In genomic region chr1:183810756-183811155, GRCh38 we compare ENCODE assay signal across 16 cellular contexts. TPM values are rescaled to one million over a fixed set of nuclear protein-coding genes. Genes with fewer than 3 reads are reported as not detected.
DNase-seq lines count a peak whose midpoint lies in the region; ATAC-seq and TF ChIP-seq lines count a peak whose summit lies in the region.
"Had no signal": no experiment of that assay in that cellular context is flagged by ENCODE, and none has a peak within 500 bp of the region (broad histone marks: within the 10 kb centered on the region; RNA-seq: fewer than 3 reads in every experiment).

No MANE protein-coding gene starts in this region.

- H3K27me3 Mint-ChIP-seq in brain, result no peaks in the 10 kb centered on the region

- no peak overlapping the region for H3K23ac ChIP-seq in mesenchymal stem cell (ENCODE audit: low read length in 2 of 2)

- H4K91ac ChIP-seq in mesenchymal stem cell (ENCODE audit: low read length), result no peak overlapping the region

- no peak overlapping the region for H2BK5ac ChIP-seq in mesenchymal stem cell (ENCODE audit: low read depth, low read length, poor library complexity, severe bottlenecking)

- no peak overlapping the region for H3K9ac ChIP-seq in mesenchymal stem cell (ENCODE audit: low read length)

- DNase-seq in cardiac muscle cell (ENCODE audit: low read depth in 1 of 2, low spot score in 1 of 2) (no peak), cardiac septum (ENCODE audit: low spot score) (no peak), mesenchymal stem cell (peak; percentile 46), substantia nigra (lab: John Stamatoyannopoulos, UW) (no peak), kidney tubule cell (ENCODE audit: low spot score) (no peak)
- DNase-seq: DMS79 treated with DMSO at 0.1 percent for 48 hours, GDM1, IMR-90, NCI-H1105, NCI-H187, NCI-H526 treated with DMSO at 0.1 percent for 48 hours, SHP77 treated with DMSO at 0.1 percent for 48 hours had no signal

- H2AK5ac ChIP-seq in mesenchymal stem cell (ENCODE audit: low read length, severe bottlenecking), result no peak overlapping the region

- H3K9me3 ChIP-seq in cardiac muscle cell (ENCODE audit: low read depth), result no peaks in the 10 kb centered on the region
- no peaks in the 10 kb centered on the region for H3K9me3 ChIP-seq in mesenchymal stem cell (ENCODE audit: control insufficient read depth, low read length)

- no peak for TF ChIP-seq CTCF in cardiac muscle cell (IDR thresholded peaks at IDR 0.05; ENCODE audit: low read depth, low read length)
- no peak for TF ChIP-seq CTCF in brain (conservative IDR thresholded peaks at IDR 0.05)

- H3K27ac ChIP-seq in cardiac muscle cell (peak overlapping the region; percentile 92), mesenchymal stem cell (ENCODE audit: low read length, poor library complexity, severe bottlenecking) (no peak overlapping the region), substantia nigra (ENCODE audit: low read depth, low read length, poor library complexity, severe bottlenecking) (peak overlapping the region; percentile 6)
- H3K27ac ChIP-seq: 22Rv1 had no signal

- H3K4me3 ChIP-seq in cardiac muscle cell, result no peak overlapping the region
- peak overlapping the region in 1 of 2 experiments; percentile 1 for H3K4me3 ChIP-seq in mesenchymal stem cell (ENCODE audit: insufficient read depth in 1 of 2, low read depth in 1 of 2, low read length in 2 of 2)

- no peak overlapping the region for H3K14ac ChIP-seq in mesenchymal stem cell (ENCODE audit: low read length in 2 of 2)

- H3K4ac ChIP-seq in mesenchymal stem cell (ENCODE audit: low read depth in 1 of 2, low read length in 2 of 2), result no peak overlapping the region

- H3K36me3 ChIP-seq in cardiac muscle cell, result no peaks in the 10 kb centered on the region
- H3K36me3 ChIP-seq in mesenchymal stem cell (ENCODE audit: control insufficient read depth in 1 of 2, insufficient read depth in 2 of 2, low read depth in 1 of 2, low read length in 2 of 2), result peaks cover 0 to 20% of the 10 kb centered on the region in 2 experiments

- no peak overlapping the region for H2AFZ ChIP-seq in mesenchymal stem cell (ENCODE audit: low read depth, low read length)

- peak overlapping the region in 2 of 5 experiments; percentile 65 to 67 for H3K27ac Mint-ChIP-seq in brain

- ATAC-seq in GM18873 (IDR thresholded peaks at IDR 0.05; ENCODE audit: low FRiP score, unreplicated experiment) (no peak), HG03280 (IDR thresholded peaks at IDR 0.05; ENCODE audit: unreplicated experiment) (no peak)

- no peaks in the 10 kb centered on the region for H3K9me3 Mint-ChIP-seq in brain

- peak overlapping the region; percentile 46 to 52 for H3K18ac ChIP-seq in mesenchymal stem cell (ENCODE audit: low read depth in 1 of 2, low read length in 2 of 2)

- H3K4me1 ChIP-seq in cardiac muscle cell (ENCODE audit: low read depth), result peaks cover 55% of the 10 kb centered on the region
- peaks cover 12% of the 10 kb centered on the region for H3K4me1 ChIP-seq in mesenchymal stem cell (ENCODE audit: control insufficient read depth, insufficient read depth, low read depth, low read length)

- H3K4me1 Mint-ChIP-seq in brain, result peaks cover 82% of the 10 kb centered on the region

- no peak overlapping the region for H2BK12ac ChIP-seq in mesenchymal stem cell (ENCODE audit: low read length in 2 of 2)

- 69% methylated on average over 2 of the region's 2 CpGs for WGBS in mesenchymal stem cell

- no peaks in the 10 kb centered on the region for H3K27me3 ChIP-seq in cardiac muscle cell
- no peaks in the 10 kb centered on the region for H3K27me3 ChIP-seq in mesenchymal stem cell (ENCODE audit: control insufficient read depth in 1 of 2, insufficient read depth in 1 of 2, low read length in 2 of 2)

- no peak overlapping the region for H2BK15ac ChIP-seq in mesenchymal stem cell (ENCODE audit: low read depth, poor library complexity, severe bottlenecking)

- H3K36me3 Mint-ChIP-seq in brain, result peaks cover 18% of the 10 kb centered on the region

- peaks cover 26% of the 10 kb centered on the region for H3K79me1 ChIP-seq in mesenchymal stem cell (replicated peaks; ENCODE audit: low read length, poor library complexity, severe bottlenecking)

- intact Hi-C loops in cardiac septum (cut with DNase I), result no loop called here

- no peak overlapping the region for H2BK120ac ChIP-seq in mesenchymal stem cell (ENCODE audit: low read depth, low read length)

- H3K4me3 Mint-ChIP-seq in brain, result peak overlapping the region in 4 of 5 experiments; percentile 5 to 59 (median 39)

- H3K4me2 ChIP-seq in mesenchymal stem cell (ENCODE audit: low read length, poor library complexity, severe bottlenecking), result no peak overlapping the region

- H4K8ac ChIP-seq in mesenchymal stem cell (ENCODE audit: low read length), result peak overlapping the region; percentile 27

RNA-seq across cellular contexts. Expression of gene RGL1, which starts 5.8 kb away (rescaled TPM):
- total RNA-seq in cardiac muscle cell, result 20.6 and 22.8 TPM in 2 replicates
- polyA plus RNA-seq in cardiac muscle cell, result 21.6 and 24.1 TPM in 2 replicates
- total RNA-seq in cardiac septum, result 19.6 TPM
- 15.1 TPM for polyA plus RNA-seq in brain (ENCODE audit: insufficient read depth, low read depth, low replicate concordance)
- 47.5 TPM for polyA plus RNA-seq in mesenchymal stem cell (2013, experiment 1 of 2)
- polyA plus RNA-seq in mesenchymal stem cell (2013, experiment 2 of 2), result 47.1 TPM
